20 cellular contexts compared by ENCODE assay signal in genomic region chr2:202069189-202070050, GRCh38. TPM values are rescaled to one million over a fixed set of nuclear protein-coding genes. Genes with fewer than 3 reads are reported as not detected.
DNase-seq lines count a peak whose midpoint lies in the region; TF ChIP-seq lines count a peak whose summit lies in the region.
"Had no signal": no experiment of that assay in that cellular context is flagged by ENCODE, and none has a peak within 500 bp of the region (broad histone marks: within the 10 kb centered on the region; RNA-seq: fewer than 3 reads in every experiment).

No MANE protein-coding gene starts in this region.

- no peak overlapping the region for H3K4me3 Mint-ChIP-seq in type B pancreatic cell
- H3K4me3 Mint-ChIP-seq: CD14-positive monocyte, naive B cell had no signal

- no peak overlapping the region for H2AK5ac ChIP-seq in mesendoderm (ENCODE audit: low read length)

- H3K4me2 ChIP-seq in mesendoderm (ENCODE audit: low read length): no peak overlapping the region
- H3K4me2 ChIP-seq: A549, SK-N-SH had no signal

- no CpG with 5 or more reads among the region's 11 CpGs for WGBS in mesendoderm (ENCODE audit: extremely low coverage, insufficient coverage, low lambda C conversion rate)

- no peaks in the 10 kb centered on the region for H3K79me1 ChIP-seq in mesendoderm (ENCODE audit: low read length)

- H3K36me3 Mint-ChIP-seq in type B pancreatic cell: no peaks in the 10 kb centered on the region
- H3K36me3 Mint-ChIP-seq: CD14-positive monocyte, naive B cell had no signal

- no peak overlapping the region for H4K8ac ChIP-seq in mesendoderm (ENCODE audit: low read depth, low read length)

- no peak overlapping the region for H2BK5ac ChIP-seq in mesendoderm (ENCODE audit: low read length)

- no peaks in the 10 kb centered on the region for H3K27me3 Mint-ChIP-seq in type B pancreatic cell

- H3K4ac ChIP-seq in mesendoderm (ENCODE audit: low read depth, low read length): no peak overlapping the region

- H2BK120ac ChIP-seq in mesendoderm (ENCODE audit: low read depth, low read length): no peak overlapping the region

- H3K36me3 ChIP-seq in Peyer's patch (no peaks in the 10 kb centered on the region), mesendoderm (ENCODE audit: control insufficient read depth, insufficient read depth, low read length) (no peaks in the 10 kb centered on the region)
- H3K36me3 ChIP-seq: adrenal gland, gastroesophageal sphincter had no signal

- H3K4me1 Mint-ChIP-seq in type B pancreatic cell (ENCODE audit: unreplicated experiment): peaks cover 56% of the 10 kb centered on the region
- H3K4me1 Mint-ChIP-seq: CD14-positive monocyte, naive B cell had no signal

- no peak overlapping the region for H3K18ac ChIP-seq in mesendoderm (ENCODE audit: low read length)

- TF ChIP-seq POLR2A in Peyer's patch (IDR thresholded peaks at IDR 0.05) (no peak), erythroblast (IDR thresholded peaks at IDR 0.05; ENCODE audit: low read length) (no peak)

- DNase-seq in NOMO-1 treated with DMSO at 0.1 percent for 48 hours (lab: John Stamatoyannopoulos, UW; ENCODE audit: unreplicated experiment) (peak; percentile 2), NOMO-1 treated with dmso at 0.1 percent for 144 hours (lab: John Stamatoyannopoulos, UW; ENCODE audit: unreplicated experiment) (no peak), Peyer's patch (peak in 2 of 3 donors; percentile 79 to 80), erythroblast (lab: John Stamatoyannopoulos, UW) (peak; percentile 67 to 84), type B pancreatic cell (ENCODE audit: extremely low spot score, unreplicated experiment) (no peak), 8988T (no peak), mesendoderm (no peak), D341Med (ENCODE audit: low spot score) (no peak)
- DNase-seq: adrenal gland, cerebellar nuclear complex, naive B cell, NCI-H1436, NCI-H226, SK-N-SH had no signal

- H3K9ac ChIP-seq in mesendoderm (ENCODE audit: low read length): no peak overlapping the region
- H3K9ac ChIP-seq: SK-N-SH had no signal

- H3K27ac ChIP-seq in Peyer's patch (peak overlapping the region in 2 of 4 donors; percentile 71 to 77), mesendoderm (ENCODE audit: low read depth, low read length) (no peak overlapping the region)
- H3K27ac ChIP-seq: A549, adrenal gland, gastroesophageal sphincter had no signal

- no peaks in the 10 kb centered on the region for H3K9me3 Mint-ChIP-seq in type B pancreatic cell
- H3K9me3 Mint-ChIP-seq: CD14-positive monocyte had no signal

- H3K4me3 ChIP-seq in Peyer's patch: no peak overlapping the region
- H3K4me3 ChIP-seq in mesendoderm (ENCODE audit: low read length): no peak overlapping the region
- H3K4me3 ChIP-seq: A549, adrenal gland, gastroesophageal sphincter had no signal

- H3K23ac ChIP-seq in mesendoderm (ENCODE audit: low read length): no peak overlapping the region

- H3K27me3 ChIP-seq in Peyer's patch (no peaks in the 10 kb centered on the region), mesendoderm (ENCODE audit: insufficient read depth, low read length, poor library complexity) (no peaks in the 10 kb centered on the region)
- H3K27me3 ChIP-seq: adrenal gland, gastroesophageal sphincter had no signal

- no peak for TF ChIP-seq CTCF in Peyer's patch (IDR thresholded peaks at IDR 0.05)
- no peak for TF ChIP-seq CTCF in type B pancreatic cell (conservative IDR thresholded peaks at IDR 0.05)

- H3K56ac ChIP-seq in mesendoderm (ENCODE audit: low read length): no peak overlapping the region

- no peaks in the 10 kb centered on the region for H3K79me2 ChIP-seq in mesendoderm (ENCODE audit: control insufficient read depth, insufficient read depth, low read length)

- peak overlapping the region; percentile 70 for H3K27ac Mint-ChIP-seq in type B pancreatic cell
- H3K27ac Mint-ChIP-seq: CD14-positive monocyte had no signal

- H2BK15ac ChIP-seq in mesendoderm (replicated peaks; ENCODE audit: low read depth): no peak overlapping the region

- H4K5ac ChIP-seq in mesendoderm (ENCODE audit: low read length): no peak overlapping the region

- H3K9me3 ChIP-seq in Peyer's patch: no peaks in the 10 kb centered on the region
- H3K9me3 ChIP-seq: A549, adrenal gland, gastroesophageal sphincter, SK-N-SH had no signal

- H3K4me1 ChIP-seq in Peyer's patch: peaks cover 0 to 5% (median 0%) of the 10 kb centered on the region in 4 donors
- no peaks in the 10 kb centered on the region for H3K4me1 ChIP-seq in mesendoderm (ENCODE audit: control insufficient read depth, low read depth, low read length)
- H3K4me1 ChIP-seq: A549, adrenal gland had no signal

RNA-seq across cellular contexts. Expression of gene KIAA2012, which starts 3.6 kb away (rescaled TPM):
- total RNA-seq in Peyer's patch: under 1 TPM in 1 of 4 donors, not detected in 3; 0.27 TPM
- total RNA-seq in type B pancreatic cell (ENCODE audit: low replicate concordance): 0.12 and 1.3 TPM in 2 replicates
- not detected for polyA plus RNA-seq in mesendoderm (2013, experiment 1 of 2)
- not detected for polyA plus RNA-seq in mesendoderm (2013, experiment 2 of 2)
- total RNA-seq: adrenal gland, Daoy, gastroesophageal sphincter, lower leg skin, posterior vena cava had no signal
- polyA plus RNA-seq: CD14-positive monocyte had no signal

RNA-seq across cellular contexts. Expression of gene FZD7, which starts 35.8 kb away (rescaled TPM):
- total RNA-seq in Peyer's patch (10 to 100 TPM in 2 of 4 donors, 1 to 10 TPM in 2; 5.8 to 18.8 (median 11.4) TPM), type B pancreatic cell (ENCODE audit: low replicate concordance) (50.0 and 68.6 TPM in 2 replicates)
- polyA plus RNA-seq in mesendoderm (2013, experiment 1 of 2): 61.4 TPM
- 60.0 TPM for polyA plus RNA-seq in mesendoderm (2013, experiment 2 of 2)

Comparison
In these comparisons a context has a peak if more than half of its experiments do, and no peak if none do; other contexts are left out.
1. DNase-seq: peak in NOMO-1 treated with DMSO at 0.1 percent for 48 hours (single experiment), Peyer's patch (2 of 3) and erythroblast (2 of 2); none in NOMO-1 treated with dmso at 0.1 percent for 144 hours (single experiment), type B pancreatic cell (single experiment), 8988T (single experiment), mesendoderm (single experiment) and D341Med (single experiment).